17 cellular contexts compared by ENCODE assay signal in the genomic region with DNA sequence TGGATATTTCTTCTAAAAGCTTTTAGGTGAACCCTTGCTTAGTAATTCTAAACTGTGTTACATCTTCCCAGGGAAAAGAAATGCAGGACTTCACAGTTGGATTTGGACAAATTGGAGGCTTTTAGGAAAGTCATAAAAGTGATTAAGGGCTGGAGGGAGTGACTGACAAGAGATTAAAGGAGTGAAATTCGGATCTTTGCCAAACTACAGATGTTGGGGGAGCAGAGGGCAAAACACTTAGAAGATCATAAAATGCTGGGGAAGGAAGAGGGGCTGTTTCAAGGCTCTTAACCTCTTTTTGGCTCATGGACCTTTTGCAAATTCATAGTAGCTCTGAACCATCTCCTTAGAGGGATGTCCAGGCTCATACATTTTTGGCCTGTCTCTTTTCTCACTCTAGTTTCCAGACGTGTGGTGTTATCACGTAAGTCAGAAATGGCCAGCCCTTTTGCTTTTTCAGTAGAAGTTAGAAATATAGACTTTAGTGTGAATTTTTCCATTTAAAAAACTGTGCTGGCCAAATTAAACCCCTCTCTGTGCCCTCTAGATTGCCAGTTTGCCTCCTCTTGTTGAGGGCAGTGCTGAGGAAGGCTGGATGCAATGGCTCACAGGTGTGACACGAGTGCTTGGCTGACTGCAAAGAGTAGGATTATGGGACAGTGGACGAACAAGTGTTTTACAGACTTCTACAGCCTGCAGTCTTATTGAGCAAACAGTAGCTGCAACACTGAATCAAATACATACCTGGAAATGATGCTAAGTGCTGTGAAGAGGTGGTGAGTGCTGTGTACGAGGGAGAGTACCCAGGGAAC.
DNase-seq lines count a peak whose midpoint lies in the region; ATAC-seq and TF ChIP-seq lines count a peak whose summit lies in the region.
"Had no signal": no experiment of that assay in that cellular context is flagged by ENCODE, and none has a peak within 500 bp of the region (broad histone marks: within the 10 kb centered on the region; RNA-seq: fewer than 3 reads in every experiment).

No MANE protein-coding gene starts in this region.

- DNase-seq in HEK293T (ENCODE audit: extremely low spot score) (no peak), NCI-H524 (lab: John Stamatoyannopoulos, UW) (peak; percentile 11 to 58), left lung (no peak), upper lobe of right lung (no peak)
- DNase-seq in natural killer cell treated with Interleukin-12 subunit alpha and Interleukin-12 subunit beta and Interleukin-15 and Interleukin-18, amount 100 ng/mL, for 72 hours (ENCODE audit: low spot score): no peak
- DNase-seq in activated naive CD4-positive, alpha-beta T cell treated with anti-CD3 and anti-CD28 coated beads, Interleukin-2, amount 50 U/mL, for 16 hours: no peak
- DNase-seq: CD8-positive, alpha-beta T cell; COR-L47; DMS153; DMS79 treated with DMSO at 0.1 percent for 48 hours; EL; GOT3; H9 had no signal

- CTCF ChIA-PET in HEK293T (lab: Yijun Ruan, JAX): no interaction called here

- no peaks in the 10 kb centered on the region for H3K36me3 Mint-ChIP-seq in natural killer cell treated with Interleukin-12 subunit alpha and Interleukin-12 subunit beta and Interleukin-15 and Interleukin-18, amount 100 ng/mL, for 72 hours
- H3K36me3 Mint-ChIP-seq: CD8-positive, alpha-beta T cell had no signal

- H3K27me3 ChIP-seq in left lung (no peaks in the 10 kb centered on the region), upper lobe of right lung (no peaks in the 10 kb centered on the region)

- no peak overlapping the region for H3K27ac Mint-ChIP-seq in natural killer cell treated with Interleukin-12 subunit alpha and Interleukin-12 subunit beta and Interleukin-15 and Interleukin-18, amount 100 ng/mL, for 72 hours
- H3K27ac Mint-ChIP-seq: CD8-positive, alpha-beta T cell; H9 had no signal

- TF ChIP-seq CTCF in left lung (IDR thresholded peaks at IDR 0.05): no peak
- TF ChIP-seq CTCF in upper lobe of right lung (IDR thresholded peaks at IDR 0.05): no peak

- peaks cover 5 to 28% of the 10 kb centered on the region in 2 donors for H3K27me3 Mint-ChIP-seq in natural killer cell treated with Interleukin-12 subunit alpha and Interleukin-12 subunit beta and Interleukin-15 and Interleukin-18, amount 100 ng/mL, for 72 hours

- no peaks in the 10 kb centered on the region for H3K4me1 Mint-ChIP-seq in natural killer cell treated with Interleukin-12 subunit alpha and Interleukin-12 subunit beta and Interleukin-15 and Interleukin-18, amount 100 ng/mL, for 72 hours (ENCODE audit: low read depth in 2 of 2)

- H3K36me3 ChIP-seq in left lung: no peaks in the 10 kb centered on the region
- no peaks in the 10 kb centered on the region for H3K36me3 ChIP-seq in upper lobe of right lung

- peak; percentile 79 for ATAC-seq in left lung
- peak; percentile 46 for ATAC-seq in upper lobe of right lung
- no peak for ATAC-seq in natural killer cell treated with Interleukin-12 subunit alpha and Interleukin-12 subunit beta and Interleukin-15 and Interleukin-18, amount 100 ng/mL, for 72 hours
- no peak for ATAC-seq in HG02884 (IDR thresholded peaks at IDR 0.05; ENCODE audit: unreplicated experiment)
- ATAC-seq: A549; CD8-positive, alpha-beta T cell had no signal

- H3K27ac ChIP-seq in left lung (no peak overlapping the region), upper lobe of right lung (no peak overlapping the region)
- H3K27ac ChIP-seq: A549, HL-60 had no signal

- intact Hi-C loops in left lung (cut with DNase I) (no loop called here), upper lobe of right lung (cut with DNase I) (no loop called here)

- H3K4me3 Mint-ChIP-seq in natural killer cell treated with Interleukin-12 subunit alpha and Interleukin-12 subunit beta and Interleukin-15 and Interleukin-18, amount 100 ng/mL, for 72 hours: no peak overlapping the region
- H3K4me3 Mint-ChIP-seq: CD14-positive monocyte; CD8-positive, alpha-beta T cell; H9 had no signal

- no peak overlapping the region for H3K4me3 ChIP-seq in left lung
- no peak overlapping the region for H3K4me3 ChIP-seq in upper lobe of right lung
- H3K4me3 ChIP-seq: A549 had no signal

- H3K4me1 ChIP-seq in left lung (peaks cover 0 to 6% of the 10 kb centered on the region in 2 donors), upper lobe of right lung (no peaks in the 10 kb centered on the region)
- H3K4me1 ChIP-seq: A549 had no signal

- no peaks in the 10 kb centered on the region for H3K9me3 ChIP-seq in left lung
- no peaks in the 10 kb centered on the region for H3K9me3 ChIP-seq in upper lobe of right lung
- H3K9me3 ChIP-seq: A549 had no signal

- POLR2A ChIA-PET in HEK293T (lab: Yijun Ruan, JAX): no interaction called here

- H3K9me3 Mint-ChIP-seq in natural killer cell treated with Interleukin-12 subunit alpha and Interleukin-12 subunit beta and Interleukin-15 and Interleukin-18, amount 100 ng/mL, for 72 hours: no peaks in the 10 kb centered on the region
- H3K9me3 Mint-ChIP-seq: CD8-positive, alpha-beta T cell; H9 had no signal

TF ChIP-seq in HEK293T, 16 proteins besides CTCF, POLR2A, EP300 and RAD21:
- TF ChIP-seq TARDBP (IDR thresholded peaks at IDR 0.05) (no peak), PKNOX1 (IDR thresholded peaks at IDR 0.05) (peak; percentile 77), SUZ12 (IDR thresholded peaks at IDR 0.05) (no peak), NFRKB (IDR thresholded peaks at IDR 0.05) (no peak)

Comparison
In these comparisons a context has a peak if more than half of its experiments do, and no peak if none do; other contexts are left out.
1. DNase-seq: peak in NCI-H524 (2 of 2); none in HEK293T (single experiment), left lung (0 of 2), upper lobe of right lung (single experiment), natural killer cell treated with Interleukin-12 subunit alpha and Interleukin-12 subunit beta and Interleukin-15 and Interleukin-18, amount 100 ng/mL, for 72 hours (single experiment) and activated naive CD4-positive, alpha-beta T cell treated with anti-CD3 and anti-CD28 coated beads, Interleukin-2, amount 50 U/mL, for 16 hours (single experiment).
2. ATAC-seq: peak in left lung (single experiment) and upper lobe of right lung (single experiment); none in natural killer cell treated with Interleukin-12 subunit alpha and Interleukin-12 subunit beta and Interleukin-15 and Interleukin-18, amount 100 ng/mL, for 72 hours (0 of 2) and HG02884 (single experiment).